In the genomic region with DNA sequence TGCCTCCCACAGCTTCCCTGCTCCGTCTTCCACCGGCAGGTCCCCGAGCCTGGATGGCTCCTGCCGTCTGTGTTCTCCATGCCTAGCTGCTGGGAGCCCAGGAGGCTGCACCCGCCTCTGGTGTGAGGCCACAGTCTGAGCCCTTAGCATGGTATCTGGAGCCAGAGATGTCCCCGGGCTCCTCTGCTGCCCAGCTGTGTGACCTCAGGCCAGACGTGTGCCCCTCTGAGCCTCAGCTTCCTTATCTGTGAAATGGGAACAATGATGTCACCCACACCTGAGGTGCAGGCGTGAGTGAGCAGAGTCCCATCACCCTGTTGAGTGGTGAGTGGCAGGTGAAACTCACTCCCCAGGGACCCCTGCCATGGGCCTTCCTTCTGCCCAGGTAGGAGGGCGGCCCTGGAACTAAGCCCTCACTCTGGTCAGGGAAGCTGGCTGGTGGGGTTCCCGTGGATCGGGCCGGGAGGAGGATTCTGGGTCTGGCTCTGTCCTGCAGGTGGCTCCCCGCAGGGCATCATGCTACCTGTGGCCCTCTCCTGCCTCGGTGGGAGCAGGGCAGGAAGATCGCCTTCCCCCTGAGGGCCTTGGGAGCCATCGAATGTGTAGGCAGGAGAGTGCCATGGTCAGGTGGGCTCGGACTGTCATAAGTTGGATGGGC, we compare ENCODE assay signal across 21 cellular contexts.
"Had no signal": no experiment of that assay in that cellular context is flagged by ENCODE, and none has a peak within 500 bp of the region (broad histone marks: within the 10 kb centered on the region; RNA-seq: fewer than 3 reads in every experiment).

No MANE protein-coding gene starts in this region.

- FAIRE-seq: astrocyte had no signal

- H3K4me1 ChIP-seq: adrenal gland, breast epithelium had no signal

- H3K4me3 ChIP-seq: adrenal gland, breast epithelium, mucosa of descending colon had no signal

- H3K9me3 ChIP-seq: adrenal gland, breast epithelium, mucosa of descending colon had no signal

- H3K36me3 Mint-ChIP-seq: activated naive CD4-positive, alpha-beta T cell treated with anti-CD3 and anti-CD28 coated beads, Interleukin-2, amount 50 U/mL, for 72 hours had no signal

- H3K27me3 ChIP-seq: adrenal gland, breast epithelium had no signal

- ATAC-seq: activated CD4-positive, CD25-positive, alpha-beta regulatory T cell treated with anti-CD3 and anti-CD28 coated beads, Interleukin-2, amount 50 U/mL, for 24 hours; activated CD8-positive, alpha-beta T cell treated with anti-CD3 and anti-CD28 coated beads, Interleukin-2, amount 10 ng/mL, durations not matched to agents 7 days and 5 days; activated naive CD4-positive, alpha-beta T cell treated with anti-CD3 and anti-CD28 coated beads, Interleukin-2, amount 50 U/mL, for 72 hours; activated T-cell treated with anti-CD3 and anti-CD28 coated beads, Interleukin-2, amount 50 U/mL, for 4 hours; left ventricle myocardium superior; mucosa of descending colon; naive thymus-derived CD4-positive, alpha-beta T cell had no signal

- H3K4me1 Mint-ChIP-seq: activated CD4-positive, alpha-beta T cell treated with anti-CD3 and anti-CD28 coated beads, Interleukin-2, amount 10 ng/mL, durations not matched to agents 7 days and 5 days had no signal

- H3K36me3 ChIP-seq: adrenal gland, breast epithelium had no signal

- H3K27ac ChIP-seq: adrenal gland, breast epithelium, epithelial cell of prostate had no signal

- H3K4me3 Mint-ChIP-seq: activated CD4-positive, alpha-beta T cell treated with anti-CD3 and anti-CD28 coated beads, Interleukin-2, amount 10 ng/mL, durations not matched to agents 7 days and 5 days; activated CD8-positive, alpha-beta T cell treated with anti-CD3 and anti-CD28 coated beads, Interleukin-2, amount 10 ng/mL, durations not matched to agents 7 days and 5 days; activated T-cell treated with anti-CD3 and anti-CD28 coated beads, Interleukin-2, amount 50 U/mL, for 4 hours; memory B cell; naive thymus-derived CD4-positive, alpha-beta T cell; stimulated activated naive CD8-positive, alpha-beta T cell treated with anti-CD3 and anti-CD28 coated beads, Interleukin-15, Interleukin-2, amounts not matched to agents 100 ng/mL and 50 ng/mL, for 24 hours; T-helper 1 cell treated with Interleukin-12 subunit alpha and Interleukin-12 subunit beta and Interleukin-4 antibody, amounts not matched to agents 30 μg/mL and 1 μg/mL, for 36 hours had no signal

- H3K27ac Mint-ChIP-seq: activated CD4-positive, alpha-beta T cell treated with anti-CD3 and anti-CD28 coated beads, Interleukin-2, amount 10 ng/mL, durations not matched to agents 7 days and 5 days; activated CD8-positive, alpha-beta T cell treated with anti-CD3 and anti-CD28 coated beads, Interleukin-2, amount 10 ng/mL, durations not matched to agents 7 days and 5 days; memory B cell; naive thymus-derived CD4-positive, alpha-beta T cell; stimulated activated naive CD8-positive, alpha-beta T cell treated with anti-CD3 and anti-CD28 coated beads, Interleukin-15, Interleukin-2, amounts not matched to agents 100 ng/mL and 50 ng/mL, for 24 hours; T-helper 1 cell treated with Interleukin-12 subunit alpha and Interleukin-12 subunit beta and Interleukin-4 antibody, amounts not matched to agents 30 μg/mL and 1 μg/mL, for 36 hours had no signal

- DNase-seq: activated CD4-positive, alpha-beta T cell treated with anti-CD3 and anti-CD28 coated beads, Interleukin-2, amount 10 ng/mL, durations not matched to agents 7 days and 5 days; activated CD8-positive, alpha-beta T cell treated with anti-CD3 and anti-CD28 coated beads, Interleukin-2, amount 10 ng/mL, durations not matched to agents 7 days and 5 days; activated gamma-delta T cell; activated T-cell treated with anti-CD3 and anti-CD28 coated beads, Interleukin-2, amount 50 U/mL, for 4 hours; foreskin melanocyte; hypothalamus; left ventricle myocardium superior; mucosa of descending colon; naive thymus-derived CD4-positive, alpha-beta T cell; retina; stimulated activated CD4-positive, alpha-beta T cell treated with anti-CD3 and anti-CD28 coated beads, Interleukin-2, amount 100 ng/mL, for 24 hours; trophoblast cell had no signal
